In the genomic region with DNA sequence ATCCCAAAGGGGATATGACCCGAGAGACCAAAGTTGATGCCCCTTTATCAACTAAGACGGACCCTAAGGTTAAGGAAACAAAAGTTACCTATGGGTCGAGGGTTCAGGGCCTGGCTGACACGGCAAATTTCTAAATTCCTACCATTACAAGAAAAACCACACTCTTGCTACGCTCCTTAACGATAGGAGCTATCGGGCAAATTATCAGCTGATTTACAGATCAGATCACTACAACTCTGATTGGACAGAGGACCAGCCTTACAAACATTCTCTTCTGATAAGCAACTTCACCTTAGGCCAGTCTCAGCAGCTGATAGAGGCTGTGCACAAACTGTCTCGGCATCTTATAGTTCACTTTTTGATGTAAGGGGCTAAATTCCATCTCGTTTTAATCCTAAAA, we compare ENCODE assay signal across 24 cellular contexts.
"Had no signal": no experiment of that assay in that cellular context is flagged by ENCODE, and none has a peak within 500 bp of the region (broad histone marks: within the 10 kb centered on the region; RNA-seq: fewer than 3 reads in every experiment).

No MANE protein-coding gene starts in this region.

- H3K9me3 ChIP-seq: colonic mucosa, esophagus muscularis mucosa, esophagus squamous epithelium, gastrocnemius medialis, gastroesophageal sphincter had no signal

- H3K36me3 ChIP-seq: colonic mucosa, esophagus muscularis mucosa, esophagus squamous epithelium, gastrocnemius medialis, gastroesophageal sphincter, heart left ventricle, heart right ventricle had no signal

- H3K4me3 ChIP-seq: colonic mucosa, coronary artery, dorsolateral prefrontal cortex, esophagus muscularis mucosa, esophagus squamous epithelium, gastrocnemius medialis, gastroesophageal sphincter, heart left ventricle, heart right ventricle had no signal

- H3K27me3 ChIP-seq: colonic mucosa, foreskin keratinocyte had no signal

- H3K27ac ChIP-seq: colonic mucosa, coronary artery, dorsolateral prefrontal cortex, epithelial cell of prostate, esophagus muscularis mucosa, esophagus squamous epithelium, foreskin keratinocyte, gastrocnemius medialis, gastroesophageal sphincter, heart left ventricle, heart right ventricle had no signal

- DNase-seq: colonic mucosa; cortex of kidney; dermis blood vessel endothelial cell; dorsolateral prefrontal cortex; effector CD4-positive, alpha-beta T cell; effector CD8-positive, alpha-beta T cell; effector memory CD4-positive, alpha-beta T cell; effector memory CD8-positive, alpha-beta T cell; endodermal cell; erythroblast; esophagus squamous epithelium; foreskin fibroblast; foreskin keratinocyte; foreskin melanocyte; gastrocnemius medialis; glutamatergic neuron; head of caudate nucleus; heart left ventricle; heart right ventricle had no signal

- H3K4me1 ChIP-seq: colonic mucosa, esophagus muscularis mucosa, foreskin keratinocyte, gastrocnemius medialis, gastroesophageal sphincter, heart left ventricle, heart right ventricle had no signal

- ATAC-seq: effector memory CD8-positive, alpha-beta T cell; esophagus mucosa; foreskin keratinocyte; gastrocnemius medialis; gastroesophageal sphincter; heart left ventricle; heart right ventricle had no signal
